1 cellular context compared by ENCODE assay signal in the genomic region with DNA sequence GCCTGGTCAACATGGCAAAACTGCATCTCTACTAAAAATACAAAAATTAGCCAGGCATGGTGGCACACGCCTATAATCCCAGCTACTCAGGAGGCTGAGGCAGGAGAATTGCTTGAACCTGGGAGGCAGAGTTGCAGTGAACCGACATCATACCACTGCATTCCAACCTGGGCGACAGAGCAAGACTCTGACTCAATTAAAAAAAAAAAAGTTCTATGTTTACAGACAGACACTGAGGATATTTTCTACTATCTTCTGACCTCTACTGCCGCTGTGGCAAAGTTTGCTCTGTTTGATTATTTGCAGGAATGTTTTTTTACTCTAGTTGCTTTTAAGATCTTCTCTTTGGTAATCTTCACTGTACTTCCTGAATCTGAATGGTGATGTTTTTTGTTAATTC.
TF ChIP-seq lines count a peak whose summit lies in the region.
"Not testable (repeated sequence)": the region's sequence is repeated elsewhere in the genome, so short reads cannot be mapped to it uniquely, and the experiment has no call there.

No MANE protein-coding gene starts in this region.

TF ChIP-seq in HepG2, 621 proteins besides CTCF, POLR2A, EP300 and RAD21:
- not testable (repeated sequence) for TF ChIP-seq FOXA1 (IDR thresholded peaks at IDR 0.05)
- TF ChIP-seq FOXA1 (CRISPR knock-in tag; IDR thresholded peaks at IDR 0.05) = 0 out of 2 replicates have a peak, but pooled peaks have one; percentile 20
- TF ChIP-seq, protein P1, sequence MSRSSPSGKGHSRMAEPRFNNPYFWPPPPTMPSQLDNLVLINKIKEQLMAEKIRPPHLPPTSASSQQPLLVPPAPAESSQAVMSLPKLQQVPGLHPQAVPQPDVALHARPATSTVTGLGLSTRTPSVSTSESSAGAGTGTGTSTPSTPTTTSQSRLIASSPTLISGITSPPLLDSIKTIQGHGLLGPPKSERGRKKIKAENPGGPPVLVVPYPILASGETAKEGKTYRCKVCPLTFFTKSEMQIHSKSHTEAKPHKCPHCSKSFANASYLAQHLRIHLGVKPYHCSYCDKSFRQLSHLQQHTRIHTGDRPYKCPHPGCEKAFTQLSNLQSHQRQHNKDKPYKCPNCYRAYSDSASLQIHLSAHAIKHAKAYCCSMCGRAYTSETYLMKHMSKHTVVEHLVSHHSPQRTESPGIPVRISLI (CRISPR knock-in tag; IDR thresholded peaks at IDR 0.05; ENCODE audit: borderline replicate concordance) = peak; percentile 78
TF ChIP-seq in HepG2: peak in this region for 2; not testable (repeated sequence) for 619.
